In the genomic region with DNA sequence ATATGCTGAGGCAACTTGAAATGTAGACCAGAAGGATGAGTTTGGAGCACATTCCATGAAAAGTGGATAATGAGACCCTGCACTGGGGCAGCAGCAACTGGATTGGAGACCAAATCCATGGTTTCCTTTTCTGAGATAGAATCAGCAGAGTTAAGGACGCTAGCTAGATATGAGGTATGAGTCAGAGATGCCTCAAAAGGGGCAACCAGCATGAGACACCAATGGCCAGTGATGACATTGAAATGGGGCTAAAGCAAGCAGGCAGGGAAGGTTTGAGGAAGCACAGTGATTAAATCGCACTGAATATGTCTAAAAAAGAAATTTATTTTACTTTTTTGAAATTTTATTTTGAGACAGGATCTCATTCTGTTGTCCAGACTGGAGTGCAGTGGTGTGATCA, we compare ENCODE assay signal across 1 cellular context.
TF ChIP-seq lines count a peak whose summit lies in the region.

No MANE protein-coding gene starts in this region.

TF ChIP-seq in SK-N-SH treated with all-trans-retinoic acid at 6 μM for 48 hours, 23 proteins besides CTCF, POLR2A, EP300 and RAD21 (continued from another document):
- no peak for TF ChIP-seq ARNTL (CRISPR knock-in tag; IDR thresholded peaks at IDR 0.05; ENCODE audit: borderline replicate concordance, low read depth)
- no peak for TF ChIP-seq ZNF70 (CRISPR knock-in tag; IDR thresholded peaks at IDR 0.05)
- TF ChIP-seq PPARA (CRISPR knock-in tag; IDR thresholded peaks at IDR 0.05; ENCODE audit: borderline replicate concordance): no peak
- TF ChIP-seq GLIS3 (CRISPR knock-in tag; IDR thresholded peaks at IDR 0.05): no peak
- no peak for TF ChIP-seq RARB (CRISPR knock-in tag; IDR thresholded peaks at IDR 0.05)
